In genomic region chr16:18789850-18790706, GRCh38 we compare ENCODE assay signal across 1 cellular context.
TF ChIP-seq lines count a peak whose summit lies in the region.

Gene RPS15A (minus strand): TSS chr16:18790334. CDS start chr16:18789113, 1,221 bp downstream.

TF ChIP-seq in K562, 482 proteins besides CTCF, POLR2A, EP300 and RAD21 (continued from another document and continues in another):
- no peak for TF ChIP-seq DEAF1 (CRISPR knock-in tag; IDR thresholded peaks at IDR 0.05)
- no peak for TF ChIP-seq EGR1 (conservative IDR thresholded peaks at IDR 0.05)
- no peak for TF ChIP-seq KHSRP (IDR thresholded peaks at IDR 0.05)
- TF ChIP-seq ZBTB8A (IDR thresholded peaks at IDR 0.05; ENCODE audit: partially characterized antibody) = no peak
- no peak for TF ChIP-seq ZC3H11A (IDR thresholded peaks at IDR 0.05; ENCODE audit: low read depth, low read length)
- peak; percentile 51; the same call in 1 of the 2 replicates for TF ChIP-seq KLF6 (CRISPR knock-in tag; IDR thresholded peaks at IDR 0.05; ENCODE audit: borderline replicate concordance)
- TF ChIP-seq CREM (IDR thresholded peaks at IDR 0.05; ENCODE audit: low read depth) = peak; percentile 83
- peak; percentile 62 for TF ChIP-seq ZEB2 (IDR thresholded peaks at IDR 0.05)
- TF ChIP-seq ARID3A (IDR thresholded peaks at IDR 0.05; ENCODE audit: borderline replicate concordance, low read depth, low read length) = no peak
- no peak for TF ChIP-seq ZNF780A (CRISPR knock-in tag; IDR thresholded peaks at IDR 0.05)
- peak; percentile 42; the same call in 1 of the 2 replicates for TF ChIP-seq ELF1 (tag; IDR thresholded peaks at IDR 0.05)
- no peak for TF ChIP-seq RHOXF2B (CRISPR knock-in tag; conservative IDR thresholded peaks at IDR 0.05)
- no peak for TF ChIP-seq ZNF57 (CRISPR knock-in tag; IDR thresholded peaks at IDR 0.05)
- no peak for TF ChIP-seq RCOR1 (IDR thresholded peaks at IDR 0.05; ENCODE audit: borderline replicate concordance in 1 of 2, low read depth in 2 of 2, low read length in 2 of 2)
- TF ChIP-seq THAP7 (CRISPR knock-in tag; IDR thresholded peaks at IDR 0.05) = no peak
- TF ChIP-seq HMBOX1 (IDR thresholded peaks at IDR 0.05) = no peak
- no peak for TF ChIP-seq ZNF551 (CRISPR knock-in tag; IDR thresholded peaks at IDR 0.05)
- TF ChIP-seq RFX1 (IDR thresholded peaks at IDR 0.05) = no peak
- TF ChIP-seq ZNF512 (tag; IDR thresholded peaks at IDR 0.05) = no peak
- TF ChIP-seq IRF9 (tag; IDR thresholded peaks at IDR 0.05) = no peak
- 0 out of 2 replicates have a peak, but pooled peaks have one; percentile 17 for TF ChIP-seq E2F4 (CRISPR knock-in tag; IDR thresholded peaks at IDR 0.05; ENCODE audit: low read depth)
- TF ChIP-seq ZNF134 (CRISPR knock-in tag; conservative IDR thresholded peaks at IDR 0.05) = no peak
- TF ChIP-seq HNRNPLL (IDR thresholded peaks at IDR 0.05; ENCODE audit: low read depth, low read length, poor library complexity, severe bottlenecking) = peak; percentile 62
- TF ChIP-seq ZNF644 (tag; IDR thresholded peaks at IDR 0.05; ENCODE audit: low read depth) = no peak
- no peak for TF ChIP-seq ZNF695 (CRISPR knock-in tag; IDR thresholded peaks at IDR 0.05)
- no peak; the same call in 1 of the 2 replicates for TF ChIP-seq FOXP1 (CRISPR knock-in tag; IDR thresholded peaks at IDR 0.05)
- no peak for TF ChIP-seq ILF3 (IDR thresholded peaks at IDR 0.05; ENCODE audit: borderline replicate concordance)
- peak; percentile 99 for TF ChIP-seq SUPT5H (IDR thresholded peaks at IDR 0.05)
- TF ChIP-seq POLR2AphosphoS5 (IDR thresholded peaks at IDR 0.05; ENCODE audit: control insufficient read depth, insufficient read depth, low read depth, low read length) = peak; percentile 96
- TF ChIP-seq ATF7 (IDR thresholded peaks at IDR 0.05) = peak; percentile 58
- TF ChIP-seq PHF20 (IDR thresholded peaks at IDR 0.05; ENCODE audit: partially characterized antibody) = peak; percentile 95
- TF ChIP-seq ZBED1 (IDR thresholded peaks at IDR 0.05) = no peak
- TF ChIP-seq HCFC1 (IDR thresholded peaks at IDR 0.05; ENCODE audit: low read depth, low read length) = peak; percentile 73
- peak; percentile 92 for TF ChIP-seq E2F1 (CRISPR knock-in tag; IDR thresholded peaks at IDR 0.05)
- no peak for TF ChIP-seq SREBF2 (CRISPR knock-in tag; IDR thresholded peaks at IDR 0.05)
- TF ChIP-seq FOSL1 (tag; conservative IDR thresholded peaks at IDR 0.05) = no peak
- no peak; the same call in 1 of the 2 replicates for TF ChIP-seq RAD51 (IDR thresholded peaks at IDR 0.05; ENCODE audit: borderline replicate concordance, low read depth)
- no peak for TF ChIP-seq YBX1 (IDR thresholded peaks at IDR 0.05)
- TF ChIP-seq PURB (CRISPR knock-in tag; IDR thresholded peaks at IDR 0.05; ENCODE audit: low read depth) = no peak
- no peak for TF ChIP-seq COPS2 (conservative IDR thresholded peaks at IDR 0.05)
- TF ChIP-seq ZBTB43 (CRISPR knock-in tag; IDR thresholded peaks at IDR 0.05) = no peak
- no peak for TF ChIP-seq ILK (tag; IDR thresholded peaks at IDR 0.05; ENCODE audit: borderline replicate concordance, low read depth)
- TF ChIP-seq HMG20B (CRISPR knock-in tag; IDR thresholded peaks at IDR 0.05) = no peak
- TF ChIP-seq E2F3 (CRISPR knock-in tag; IDR thresholded peaks at IDR 0.05) = 0 out of 2 replicates have a peak, but pooled peaks have one; percentile 61
- 0 out of 2 replicates have a peak, but pooled peaks have one; percentile 13 for TF ChIP-seq GABPA (tag; conservative IDR thresholded peaks at IDR 0.05; ENCODE audit: low read depth)
- peak; percentile 91; the same call in 1 of the 2 replicates for TF ChIP-seq RB1 (IDR thresholded peaks at IDR 0.05; ENCODE audit: low read depth)
- peak in 1 of 2 experiments; percentile 73; a peak in 1 of 3 replicates for TF ChIP-seq CBX3 (IDR thresholded peaks at IDR 0.05; ENCODE audit: borderline replicate concordance in 1 of 2, low read length in 2 of 2)
- peak; percentile 47 for TF ChIP-seq ZNF316 (IDR thresholded peaks at IDR 0.05)
- TF ChIP-seq FOXJ2 (tag; IDR thresholded peaks at IDR 0.05) = peak; percentile 19; the same call in 1 of the 2 replicates
- no peak for TF ChIP-seq ZNF445 (CRISPR knock-in tag; IDR thresholded peaks at IDR 0.05; ENCODE audit: low read depth)
- TF ChIP-seq ARID3B (CRISPR knock-in tag; IDR thresholded peaks at IDR 0.05; ENCODE audit: borderline replicate concordance) = no peak
- peak; percentile 98 for TF ChIP-seq BRD4 (IDR thresholded peaks at IDR 0.05)
- TF ChIP-seq MTA1 (IDR thresholded peaks at IDR 0.05; ENCODE audit: borderline replicate concordance) = peak; percentile 57; the same call in 1 of the 2 replicates
- TF ChIP-seq TRIM24 (IDR thresholded peaks at IDR 0.05) = peak in 1 of 2 experiments; percentile 28; a peak in 2 of 4 replicates
- TF ChIP-seq SNRNP70 (optimal IDR thresholded peaks at IDR 0.05; ENCODE audit: low read depth, low read length) = no peak
- no peak for TF ChIP-seq DDX20 (tag; IDR thresholded peaks at IDR 0.05; ENCODE audit: low read depth)
- TF ChIP-seq ZKSCAN3 (CRISPR knock-in tag; IDR thresholded peaks at IDR 0.05) = no peak
- TF ChIP-seq ZFPM2 (CRISPR knock-in tag; IDR thresholded peaks at IDR 0.05) = 0 out of 2 replicates have a peak, but pooled peaks have one; percentile 58
- no peak for TF ChIP-seq ZNF699 (CRISPR knock-in tag; IDR thresholded peaks at IDR 0.05; ENCODE audit: insufficient replicate concordance)
- peak; percentile 77 for TF ChIP-seq SMAD1 (IDR thresholded peaks at IDR 0.05; ENCODE audit: low read depth, low read length, partially characterized antibody)
- TF ChIP-seq ZNF274 (IDR thresholded peaks at IDR 0.05; ENCODE audit: borderline replicate concordance, low read depth, low read length) = no peak
- TF ChIP-seq CXXC5 (CRISPR knock-in tag; IDR thresholded peaks at IDR 0.05) = peak; percentile 50; the same call in 1 of the 2 replicates
- TF ChIP-seq YY1 (IDR thresholded peaks at IDR 0.05; ENCODE audit: borderline replicate concordance in 1 of 3, control insufficient read depth in 1 of 3, extremely low read depth in 1 of 3, insufficient read depth in 3 of 3, insufficient read length in 1 of 3, insufficient replicate concordance in 2 of 3, low read depth in 1 of 3, low read length in 2 of 3) = peak; percentile 81 to 96 (median 92)
- peak; percentile 84; the same call in 1 of the 2 replicates for TF ChIP-seq SP1 (CRISPR knock-in tag; IDR thresholded peaks at IDR 0.05)
- no peak for TF ChIP-seq KDM2B (CRISPR knock-in tag; IDR thresholded peaks at IDR 0.05)
